ENCODE assay signal across 8 cellular contexts in the genomic region with DNA sequence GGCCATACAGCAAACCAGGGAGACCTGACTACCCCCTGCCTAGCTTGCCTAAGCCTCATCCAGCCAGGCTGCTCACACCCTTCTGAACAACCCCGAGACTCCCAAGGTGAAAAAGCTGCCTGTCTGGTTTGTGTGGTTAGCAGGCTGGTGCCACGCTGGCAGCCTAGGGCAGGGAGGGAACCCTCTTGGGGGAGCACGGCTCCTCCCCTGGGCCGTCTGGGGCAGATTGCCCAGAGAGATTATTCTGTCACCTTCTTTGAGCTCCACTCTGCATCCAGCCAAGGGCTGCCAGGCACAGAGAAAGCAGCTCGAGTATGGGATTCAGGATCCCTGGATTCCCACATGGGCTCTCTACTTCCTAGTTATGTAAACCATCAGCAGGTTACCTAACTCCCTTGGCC. TPM values are rescaled to one million over a fixed set of nuclear protein-coding genes. Genes with fewer than 3 reads are reported as not detected.
DNase-seq lines count a peak whose midpoint lies in the region.

No MANE protein-coding gene starts in this region.

- DNase-seq in DMS53 treated with DMSO at 0.1 percent for 48 hours (lab: John Stamatoyannopoulos, UW; ENCODE audit: unreplicated experiment) (peak; percentile 69), NCI-H2107 (lab: John Stamatoyannopoulos, UW) (peak; percentile 82), adipocyte (ENCODE audit: low read depth) (no peak), midbrain (lab: John Stamatoyannopoulos, UW) (peak; percentile 8), GOT3 (lab: John Stamatoyannopoulos, UW) (no peak), GM19240 (ENCODE audit: insufficient read length, low spot score) (no peak), NCI-H187 treated with DMSO at 0.1 percent for 48 hours (lab: John Stamatoyannopoulos, UW) (no peak), cerebellum (ENCODE audit: low spot score) (no peak)

- H3K4me3 ChIP-seq in adipocyte (ENCODE audit: low read length): no peak overlapping the region

- peaks cover 69% of the 10 kb centered on the region for H3K4me1 ChIP-seq in adipocyte (ENCODE audit: control insufficient read depth, insufficient read depth, low read length)

- peak overlapping the region; percentile 27 for H3K9ac ChIP-seq in adipocyte (ENCODE audit: low read length)

- H3K27me3 ChIP-seq in adipocyte (replicated peaks; ENCODE audit: control insufficient read depth, insufficient read depth, low read length): no peaks in the 10 kb centered on the region

- no peaks in the 10 kb centered on the region for H3K9me3 ChIP-seq in adipocyte (ENCODE audit: control insufficient read depth, low read length)

- peaks cover 52% of the 10 kb centered on the region for H3K36me3 ChIP-seq in adipocyte (ENCODE audit: control insufficient read depth, insufficient read depth, low read length, severe bottlenecking)

RNA-seq across cellular contexts. Expression of gene TCEA3, which starts 27.5 kb away (rescaled TPM):
- total RNA-seq in cerebellum: 4.7 TPM

RNA-seq across cellular contexts. Expression of gene ASAP3, which starts 32.0 kb away (rescaled TPM):
- total RNA-seq in cerebellum: 16.2 TPM

Comparison
In these comparisons a context has a peak if more than half of its experiments do, and no peak if none do; other contexts are left out.
1. DNase-seq: peak in DMS53 treated with DMSO at 0.1 percent for 48 hours (single experiment), NCI-H2107 (single experiment) and midbrain (single experiment); none in adipocyte (single experiment), GOT3 (single experiment), GM19240 (single experiment), NCI-H187 treated with DMSO at 0.1 percent for 48 hours (single experiment) and cerebellum (single experiment).